In genomic region chr9:34127035-34127948, GRCh38 we compare ENCODE assay signal across 8 cellular contexts. TPM values are rescaled to one million over a fixed set of nuclear protein-coding genes. Genes with fewer than 3 reads are reported as not detected.
DNase-seq lines count a peak whose midpoint lies in the region; ATAC-seq, FAIRE-seq and TF ChIP-seq lines count a peak whose summit lies in the region.

No MANE protein-coding gene starts in this region.

- peak overlapping the region; percentile 97 to 99 for H3K9ac ChIP-seq in K562 (ENCODE audit: insufficient read depth in 1 of 2, low read depth in 2 of 2, low read length in 2 of 2)

- H3K4me1 ChIP-seq in K562 (replicated peaks in 1 of 2; ENCODE audit: control insufficient read depth in 2 of 2, insufficient read depth in 2 of 2, low read length in 2 of 2) (peaks cover 23 to 33% of the 10 kb centered on the region in 2 experiments), lung (ENCODE audit: control insufficient read depth in 2 of 2, insufficient read depth in 2 of 2, low read length in 2 of 2) (peaks cover 5 to 12% of the 10 kb centered on the region in 2 donors), upper lobe of left lung (peaks cover 28 to 41% (median 35%) of the 10 kb centered on the region in 4 donors)

- H3K27me3 Mint-ChIP-seq in activated naive CD4-positive, alpha-beta T cell treated with anti-CD3 and anti-CD28 coated beads, Interleukin-2, amount 10 ng/mL, durations not matched to agents 7 days and 5 days = peaks cover 3% of the 10 kb centered on the region

- H3K9me3 ChIP-seq in K562 (replicated peaks; ENCODE audit: control insufficient read depth, insufficient read depth, low read depth, low read length) (no peaks in the 10 kb centered on the region), lung (ENCODE audit: control insufficient read depth in 2 of 2, insufficient read depth in 1 of 2, low read length in 1 of 2) (no peaks in the 10 kb centered on the region), upper lobe of left lung (no peaks in the 10 kb centered on the region)

- H3K36me3 ChIP-seq in K562 (ENCODE audit: control insufficient read depth, insufficient read depth, low read length) (peaks cover 27% of the 10 kb centered on the region; the same call in 2 of the 3 replicates), lung (ENCODE audit: control insufficient read depth in 2 of 2, insufficient read depth in 2 of 2, low read length in 2 of 2) (no peaks in the 10 kb centered on the region), upper lobe of left lung (peaks cover 0 to 10% (median 2%) of the 10 kb centered on the region in 4 donors)

- in situ Hi-C loops in K562 (cut with MboI) = no loop called here

- WGBS in K562 (ENCODE audit: insufficient coverage, low coverage, missing lambda C conversion rate) = 35% methylated on average over 12 of the region's 17 CpGs
- 69 to 76% methylated on average over 17 of the region's 17 CpGs for WGBS in lung, 2 donors
- WGBS in upper lobe of left lung, 2 donors = 87 to 89% methylated on average over 14 of the region's 17 CpGs

- TF ChIP-seq RAD21 in K562 (CRISPR knock-in tag; conservative IDR thresholded peaks at IDR 0.05 in 1 of 2, IDR thresholded peaks at IDR 0.05 in 1 of 2) = no peak

- POLR2A ChIA-PET in K562 (lab: Yijun Ruan, JAX) = interaction anchor here (1.1 to 2.4 kb wide), 8 partner anchors 14 to 63 kb away, joined by 3 to 12 read pairs (median 4); partner anchors contain the start of gene UBAP1

- intact Hi-C loops in K562 (cut with micrococcal nuclease) = loop anchor here (5.0 to 10.0 kb wide), 2 partner anchors 60 to 128 kb away; no protein-coding TSS in a partner anchor

- H3K4me3 Mint-ChIP-seq in activated naive CD4-positive, alpha-beta T cell treated with anti-CD3 and anti-CD28 coated beads, Interleukin-2, amount 10 ng/mL, durations not matched to agents 7 days and 5 days = peak overlapping the region; percentile 96

- no peaks in the 10 kb centered on the region for H3K9me3 Mint-ChIP-seq in activated naive CD4-positive, alpha-beta T cell treated with anti-CD3 and anti-CD28 coated beads, Interleukin-2, amount 10 ng/mL, durations not matched to agents 7 days and 5 days

- TF ChIP-seq POLR2A in K562 (conservative IDR thresholded peaks at IDR 0.05) = no peak
- no peak for TF ChIP-seq POLR2A in upper lobe of left lung (IDR thresholded peaks at IDR 0.05)

- no peaks in the 10 kb centered on the region for H4K20me1 ChIP-seq in K562 (replicated peaks; ENCODE audit: control insufficient read depth, insufficient read depth, low read length)

- peak overlapping the region; percentile 98 for H3K4me2 ChIP-seq in K562 (ENCODE audit: insufficient read depth, low read length)

- DNase-seq in activated naive CD4-positive, alpha-beta T cell treated with anti-CD3 and anti-CD28 coated beads, Interleukin-2, amount 10 ng/mL, durations not matched to agents 7 days and 5 days = no peak
- no peak for DNase-seq in activated naive CD4-positive, alpha-beta T cell treated with Interleukin-2 at 50 U/mL for 16 hours
- DNase-seq in K562 (ENCODE audit: extremely low read depth in 1 of 4, low spot score in 3 of 4) = peak in 2 of 4 experiments; percentile 16 to 50
- no peak for DNase-seq in lung (ENCODE audit: low spot score)
- no peak for DNase-seq in upper lobe of left lung
- DNase-seq in HCEC 1CT = no peak

- H3K27me3 ChIP-seq in K562 (ENCODE audit: control insufficient read depth in 2 of 2, insufficient read depth in 2 of 2, low read length in 2 of 2) (no peaks in the 10 kb centered on the region), lung (ENCODE audit: control insufficient read depth, insufficient read depth) (no peaks in the 10 kb centered on the region), upper lobe of left lung (no peaks in the 10 kb centered on the region)

- peaks cover 45% of the 10 kb centered on the region for H3K79me2 ChIP-seq in K562 (ENCODE audit: control insufficient read depth, insufficient read depth, low read length)

- TF ChIP-seq EP300 in K562 (IDR thresholded peaks at IDR 0.05; ENCODE audit: low read length) (no peak), upper lobe of left lung (IDR thresholded peaks at IDR 0.05) (no peak)

- ATAC-seq in K562 = peak; percentile 43
- peak; percentile 2 for ATAC-seq in lung (ENCODE audit: insufficient read depth, low FRiP score)
- ATAC-seq in upper lobe of left lung (ENCODE audit: low FRiP score in 2 of 2) = no peak
- ATAC-seq in GM21528 (IDR thresholded peaks at IDR 0.05; ENCODE audit: low FRiP score, unreplicated experiment) = no peak
- ATAC-seq in HG02678 (IDR thresholded peaks at IDR 0.05; ENCODE audit: unreplicated experiment) = no peak

- H3K36me3 Mint-ChIP-seq in activated naive CD4-positive, alpha-beta T cell treated with anti-CD3 and anti-CD28 coated beads, Interleukin-2, amount 10 ng/mL, durations not matched to agents 7 days and 5 days = peaks cover 26% of the 10 kb centered on the region

- peak overlapping the region; percentile 89 for H2AFZ ChIP-seq in K562 (ENCODE audit: low read depth, low read length)

- peaks cover 34% of the 10 kb centered on the region for H3K4me1 Mint-ChIP-seq in activated naive CD4-positive, alpha-beta T cell treated with anti-CD3 and anti-CD28 coated beads, Interleukin-2, amount 10 ng/mL, durations not matched to agents 7 days and 5 days

- CTCF ChIA-PET in activated naive CD4-positive, alpha-beta T cell treated with anti-CD3 and anti-CD28 coated beads, Interleukin-2, amount 10 ng/mL, durations not matched to agents 7 days and 5 days (lab: Charles Lee) = interaction anchor here (0.9 to 1.4 kb wide), 2 partner anchors 8 to 53 kb away, joined by 3 to 4 read pairs; no protein-coding TSS in a partner anchor
- CTCF ChIA-PET in K562 (lab: Yijun Ruan, JAX; ENCODE audit: low intra/inter-chr PET ratio) = no interaction called here

- H3K9me1 ChIP-seq in K562 (ENCODE audit: control insufficient read depth, insufficient read depth, low read length) = peaks cover 6% of the 10 kb centered on the region

- BruUV-seq in K562 (replicated peaks; lab: Mats Ljungman, UMichigan) = TSS peak; percentile 80

- H3K27ac ChIP-seq in K562 (ENCODE audit: extremely low read depth, low read depth, low read length) (peak overlapping the region; percentile 98), lung (ENCODE audit: low read depth in 1 of 2, low read length in 1 of 2) (peak overlapping the region; percentile 93 to 95), upper lobe of left lung (peak overlapping the region; percentile 92 to 96 (median 95))

- TF ChIP-seq CTCF in K562 (IDR thresholded peaks at IDR 0.05 in 2 of 3, conservative IDR thresholded peaks at IDR 0.05 in 1 of 3; ENCODE audit: insufficient read depth in 2 of 3, low read depth in 1 of 3, low read length in 3 of 3) (no peak), lung (IDR thresholded peaks at IDR 0.05; ENCODE audit: control extremely low read depth, extremely low read depth) (no peak), upper lobe of left lung (IDR thresholded peaks at IDR 0.05) (no peak)

- peak; percentile 83 for FAIRE-seq in K562 (lab: Jason Lieb, UNC)

- H3K27ac Mint-ChIP-seq in activated naive CD4-positive, alpha-beta T cell treated with anti-CD3 and anti-CD28 coated beads, Interleukin-2, amount 10 ng/mL, durations not matched to agents 7 days and 5 days = peak overlapping the region; percentile 96

- peak overlapping the region; percentile 88 for H3K4me3 ChIP-seq in K562
- peak overlapping the region; percentile 54 for H3K4me3 ChIP-seq in lung
- peak overlapping the region; percentile 39 to 88 (median 76) for H3K4me3 ChIP-seq in upper lobe of left lung

TF ChIP-seq in K562, 482 proteins besides CTCF, POLR2A, EP300 and RAD21 (continues in another document):
- TF ChIP-seq ZNF431 (CRISPR knock-in tag; IDR thresholded peaks at IDR 0.05) = 0 out of 2 replicates have a peak, but pooled peaks have one; percentile 19

RNA-seq across cellular contexts. Expression of gene DCAF12, which starts 0.8 kb away (rescaled TPM):
- total RNA-seq in K562 (2011; cell fraction: chromatin; rRNA removed; ENCODE audit: low replicate concordance) = 36.9 and 67.4 TPM in 2 replicates
- total RNA-seq in K562 (2011; cell fraction: nucleolus; rRNA removed) = 27.3 and 27.6 TPM in 2 replicates
- total RNA-seq in K562 (2011; cell fraction: nucleoplasm; rRNA removed) = 38.6 and 45.7 TPM in 2 replicates
- 17.3 and 20.9 TPM in 2 replicates for total RNA-seq in K562 (2014; rRNA removed)
- 32.5 and 35.7 TPM in 2 replicates for total RNA-seq in K562 (2014; rRNA removed; fragmentation: Illumina TruSeq; extraction: Trizol)
- total RNA-seq in K562 (2015; rRNA removed; fragmentation: Illumina TruSeq; extraction: Trizol) = 29.6 and 30.8 TPM in 2 replicates
- total RNA-seq in K562 (2021) = 38.2 and 42.7 TPM in 2 replicates
- polyA plus RNA-seq in K562 (2011; rRNA removed) = 59.6 and 67.8 TPM in 2 replicates
- polyA plus RNA-seq in K562 (2011; cell fraction: cytosol; rRNA removed) = 38.6 and 51.2 TPM in 2 replicates
- 32.6 and 35.4 TPM in 2 replicates for polyA plus RNA-seq in K562 (2011; cell fraction: nucleus; rRNA removed)
- 26.1 and 26.8 TPM in 2 replicates for polyA plus RNA-seq in K562 (2012)
- 48.6 and 52.8 TPM in 2 replicates for polyA plus RNA-seq in K562 (2014; fragmentation: Illumina TruSeq; extraction: Trizol)
- 10 to 100 TPM; 10.9 to 11.6 TPM for polyA plus RNA-seq in K562 (2014; fragmentation: Nextera tagmentation; extraction: Ambion mirVana)
- 29.9 and 32.2 TPM in 2 replicates for polyA plus RNA-seq in K562 (2014; rRNA removed)
- polyA minus RNA-seq in K562 (2011; rRNA and poly(A)+ RNA removed) = 89.8 and 96.2 TPM in 2 replicates
- 29.1 and 35.7 TPM in 2 replicates for polyA minus RNA-seq in K562 (2011; cell fraction: cytosol; rRNA and poly(A)+ RNA removed)
- polyA minus RNA-seq in K562 (2011; cell fraction: nucleus; rRNA and poly(A)+ RNA removed) = 16.0 and 26.4 TPM in 2 replicates
- 10 to 100 TPM; 34.3 to 53.1 TPM for total RNA-seq in lung
- 10 to 100 TPM; 14.1 to 25.3 TPM for polyA plus RNA-seq in lung
- total RNA-seq in upper lobe of left lung = 10 to 100 TPM; 17.8 to 41.0 (median 34.0) TPM

RNA-seq across cellular contexts. Expression of gene UBAP1, which starts 51.6 kb away (rescaled TPM):
- 22.6 and 29.0 TPM in 2 replicates for total RNA-seq in K562 (2011; cell fraction: chromatin; rRNA removed; ENCODE audit: low replicate concordance)
- 15.2 and 15.3 TPM in 2 replicates for total RNA-seq in K562 (2011; cell fraction: nucleolus; rRNA removed)
- total RNA-seq in K562 (2011; cell fraction: nucleoplasm; rRNA removed) = 17.5 and 19.2 TPM in 2 replicates
- total RNA-seq in K562 (2014; rRNA removed) (9.4 and 12.5 TPM in 2 replicates), K562 (2014; rRNA removed; fragmentation: Illumina TruSeq; extraction: Trizol) (14.9 and 15.0 TPM in 2 replicates), K562 (2015; rRNA removed; fragmentation: Illumina TruSeq; extraction: Trizol) (16.1 and 16.7 TPM in 2 replicates), K562 (2021) (16.5 and 16.6 TPM in 2 replicates), lung (10 to 100 TPM; 39.2 to 46.4 TPM), upper lobe of left lung (10 to 100 TPM; 37.7 to 62.2 (median 48.1) TPM)
- polyA plus RNA-seq in K562 (2011; rRNA removed) (33.4 and 33.7 TPM in 2 replicates), K562 (2014; fragmentation: Illumina TruSeq; extraction: Trizol) (24.9 and 28.9 TPM in 2 replicates), K562 (2014; fragmentation: Nextera tagmentation; extraction: Ambion mirVana) (1 to 10 TPM; 1.3 to 1.5 TPM), K562 (2014; rRNA removed) (18.3 and 21.6 TPM in 2 replicates), lung (10 to 100 TPM; 25.6 to 53.9 TPM)
- 27.3 and 28.0 TPM in 2 replicates for polyA plus RNA-seq in K562 (2011; cell fraction: cytosol; rRNA removed)
- 13.0 and 15.9 TPM in 2 replicates for polyA plus RNA-seq in K562 (2011; cell fraction: nucleus; rRNA removed)
- 15.6 and 16.1 TPM in 2 replicates for polyA plus RNA-seq in K562 (2012)
- polyA minus RNA-seq in K562 (2011; rRNA and poly(A)+ RNA removed) = 22.4 and 29.5 TPM in 2 replicates
- polyA minus RNA-seq in K562 (2011; cell fraction: cytosol; rRNA and poly(A)+ RNA removed) = 13.3 and 14.4 TPM in 2 replicates
- polyA minus RNA-seq in K562 (2011; cell fraction: nucleus; rRNA and poly(A)+ RNA removed) = 4.0 and 8.6 TPM in 2 replicates

Comparison
In these comparisons a context has a peak if more than half of its experiments do, and no peak if none do; other contexts are left out.
1. ATAC-seq: peak in K562 (single experiment) and lung (single experiment); none in upper lobe of left lung (0 of 2), GM21528 (single experiment) and HG02678 (single experiment).
2. Peak in every context shown above with its lines, with median percentiles within 50 percentile points of each other: H3K27ac ChIP-seq and H3K4me3 ChIP-seq.